ENCODE assay signal across 1 cellular context in genomic region chr19:35740423-35741215, GRCh38.
A peak's percentile ranks its signal among the peaks of the same experiment; 100 is the strongest.
TF ChIP-seq lines count a peak whose summit lies in the region.

No MANE protein-coding gene starts in this region.

TF ChIP-seq in GM12878, 131 proteins besides CTCF, POLR2A, EP300 and RAD21 (continued from another document and continues in another):
- TF ChIP-seq EGR1 (IDR thresholded peaks at IDR 0.05; ENCODE audit: borderline replicate concordance in 1 of 2, low read depth in 2 of 2, low read length in 2 of 2), result no peak
- peak; percentile 59; the same call in 1 of the 2 replicates for TF ChIP-seq ZBED1 (IDR thresholded peaks at IDR 0.05; ENCODE audit: borderline replicate concordance)
- peak in 1 of 2 experiments; percentile 44; a peak in 2 of 4 replicates for TF ChIP-seq BHLHE40 (IDR thresholded peaks at IDR 0.05; ENCODE audit: borderline replicate concordance in 1 of 2, low read depth in 2 of 2, low read length in 1 of 2)
- TF ChIP-seq HDAC6 (IDR thresholded peaks at IDR 0.05; ENCODE audit: unreplicated experiment), result no peak
- no peak for TF ChIP-seq RCOR1 (conservative IDR thresholded peaks at IDR 0.05; ENCODE audit: low read depth, low read length)
- TF ChIP-seq ZNF592 (IDR thresholded peaks at IDR 0.05), result no peak
- TF ChIP-seq E4F1 (IDR thresholded peaks at IDR 0.05; ENCODE audit: borderline replicate concordance, partially characterized antibody), result no peak
- no peak for TF ChIP-seq EZH2 (IDR thresholded peaks at IDR 0.05; ENCODE audit: borderline replicate concordance, control insufficient read depth, low read depth, low read length)
- TF ChIP-seq ZBTB11 (CRISPR knock-in tag; IDR thresholded peaks at IDR 0.05), result no peak
- no peak for TF ChIP-seq BCL3 (IDR thresholded peaks at IDR 0.05; ENCODE audit: borderline replicate concordance, insufficient read depth, low read depth, low read length, poor library complexity, severe bottlenecking)
- TF ChIP-seq PAX5 (IDR thresholded peaks at IDR 0.05; ENCODE audit: borderline replicate concordance, low read depth, low read length), result peak; percentile 52; the same call in 1 of the 2 replicates
- TF ChIP-seq YBX1 (IDR thresholded peaks at IDR 0.05), result no peak
- TF ChIP-seq MTA2 (IDR thresholded peaks at IDR 0.05; ENCODE audit: low read depth), result peak; percentile 37; the same call in 1 of the 2 replicates
- TF ChIP-seq USF1 (IDR thresholded peaks at IDR 0.05; ENCODE audit: borderline replicate concordance, extremely low read length, insufficient read depth, low read depth, low read length), result no peak
- TF ChIP-seq PRDM15 (CRISPR knock-in tag; IDR thresholded peaks at IDR 0.05), result no peak
- no peak for TF ChIP-seq KLF5 (IDR thresholded peaks at IDR 0.05; ENCODE audit: partially characterized antibody)
- peak; percentile 69 for TF ChIP-seq BACH1 (IDR thresholded peaks at IDR 0.05; ENCODE audit: borderline replicate concordance)
- TF ChIP-seq E2F4 (IDR thresholded peaks at IDR 0.05; ENCODE audit: low read depth, low read length), result no peak
- peak; percentile 80; the same call in 1 of the 2 replicates for TF ChIP-seq PML (IDR thresholded peaks at IDR 0.05; ENCODE audit: low read length)
- TF ChIP-seq JUND (IDR thresholded peaks at IDR 0.05; ENCODE audit: low read depth, low read length), result no peak
- TF ChIP-seq MTA3 (IDR thresholded peaks at IDR 0.05; ENCODE audit: borderline replicate concordance, low read length), result no peak
- TF ChIP-seq TCF12 (IDR thresholded peaks at IDR 0.05; ENCODE audit: low read depth, low read length), result peak; percentile 60; the same call in 1 of the 2 replicates
- no peak for TF ChIP-seq SREBF2 (IDR thresholded peaks at IDR 0.05; ENCODE audit: low read length)
- TF ChIP-seq ATF3 (IDR thresholded peaks at IDR 0.05; ENCODE audit: borderline replicate concordance, extremely low read depth, low read depth, low read length), result no peak
- TF ChIP-seq ATF7 (IDR thresholded peaks at IDR 0.05; ENCODE audit: low read depth), result peak; percentile 34; the same call in 1 of the 2 replicates
- TF ChIP-seq IRF5 (IDR thresholded peaks at IDR 0.05; ENCODE audit: borderline replicate concordance), result no peak
- TF ChIP-seq FOXK2 (IDR thresholded peaks at IDR 0.05), result no peak; the same call in 1 of the 2 replicates
